ENCODE assay signal across 19 cellular contexts in the genomic region with DNA sequence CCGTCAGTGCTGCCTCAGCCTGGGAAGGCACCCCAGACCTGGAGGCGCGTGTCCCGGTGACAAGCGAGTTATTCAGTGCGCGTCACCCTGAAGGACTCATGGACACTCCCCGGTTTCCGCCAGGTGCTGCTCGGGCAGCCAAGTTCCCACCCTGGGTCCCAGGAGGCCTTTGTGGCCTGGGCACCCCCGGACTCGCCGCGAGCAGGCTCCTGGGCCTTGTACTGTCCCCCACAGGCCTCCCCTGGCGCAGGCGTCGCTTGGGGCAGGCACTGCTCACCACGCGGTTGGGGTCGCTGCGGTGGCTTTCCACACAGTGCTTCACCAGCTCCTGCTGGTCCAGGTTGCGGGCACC. TPM values are rescaled to one million over a fixed set of nuclear protein-coding genes. Genes with fewer than 3 reads are reported as not detected.
DNase-seq lines count a peak whose midpoint lies in the region; ATAC-seq and TF ChIP-seq lines count a peak whose summit lies in the region.
"Had no signal": no experiment of that assay in that cellular context is flagged by ENCODE, and none has a peak within 500 bp of the region (broad histone marks: within the 10 kb centered on the region; RNA-seq: fewer than 3 reads in every experiment).

No MANE protein-coding gene starts in this region.

- H4K20me1 ChIP-seq in OCI-LY7 (ENCODE audit: insufficient read depth, low read length) = no peaks in the 10 kb centered on the region

- H2AFZ ChIP-seq in OCI-LY7 (ENCODE audit: low read length) (no peak overlapping the region), mesenchymal stem cell (ENCODE audit: low read depth, low read length) (no peak overlapping the region)

- H4K91ac ChIP-seq in mesenchymal stem cell (ENCODE audit: low read length) = peak overlapping the region; percentile 34

- no peaks in the 10 kb centered on the region for H3K27me3 Mint-ChIP-seq in activated naive CD8-positive, alpha-beta T cell
- no peaks in the 10 kb centered on the region for H3K27me3 Mint-ChIP-seq in activated naive CD8-positive, alpha-beta T cell treated with anti-CD3 and anti-CD28 coated beads for 36 hours

- H3K9me2 ChIP-seq in OCI-LY7 (ENCODE audit: insufficient read depth, low read length) = no peaks in the 10 kb centered on the region

- H3K4me3 ChIP-seq in OCI-LY7 (ENCODE audit: low read depth, low read length, poor library complexity, severe bottlenecking) (no peak overlapping the region), mesenchymal stem cell (ENCODE audit: insufficient read depth in 1 of 2, low read depth in 1 of 2, low read length in 2 of 2) (no peak overlapping the region), aorta (ENCODE audit: low read length in 2 of 2) (no peak overlapping the region)
- H3K4me3 ChIP-seq: SJSA1 had no signal

- H3K9me3 Mint-ChIP-seq in activated naive CD8-positive, alpha-beta T cell (ENCODE audit: low read depth) = no peaks in the 10 kb centered on the region
- no peaks in the 10 kb centered on the region for H3K9me3 Mint-ChIP-seq in activated naive CD8-positive, alpha-beta T cell treated with anti-CD3 and anti-CD28 coated beads for 36 hours

- no peak overlapping the region for H3K14ac ChIP-seq in mesenchymal stem cell (ENCODE audit: low read length in 2 of 2)

- no peaks in the 10 kb centered on the region for H3K36me3 Mint-ChIP-seq in activated naive CD8-positive, alpha-beta T cell
- peaks cover 30% of the 10 kb centered on the region for H3K36me3 Mint-ChIP-seq in activated naive CD8-positive, alpha-beta T cell treated with anti-CD3 and anti-CD28 coated beads for 36 hours

- no peak overlapping the region for H2BK120ac ChIP-seq in mesenchymal stem cell (ENCODE audit: low read depth, low read length)

- H3K4me3 Mint-ChIP-seq in activated naive CD8-positive, alpha-beta T cell = no peak overlapping the region
- H3K4me3 Mint-ChIP-seq in activated naive CD8-positive, alpha-beta T cell treated with anti-CD3 and anti-CD28 coated beads for 36 hours = no peak overlapping the region

- H2AK5ac ChIP-seq in mesenchymal stem cell (ENCODE audit: low read length, severe bottlenecking) = no peak overlapping the region

- H3K4me1 Mint-ChIP-seq in activated naive CD8-positive, alpha-beta T cell (ENCODE audit: low read depth) = peaks cover 38% of the 10 kb centered on the region
- H3K4me1 Mint-ChIP-seq in activated naive CD8-positive, alpha-beta T cell treated with anti-CD3 and anti-CD28 coated beads for 36 hours = peaks cover 34% of the 10 kb centered on the region

- no peak overlapping the region for H2BK12ac ChIP-seq in mesenchymal stem cell (ENCODE audit: low read length in 2 of 2)

- H3K4me2 ChIP-seq in OCI-LY7 (ENCODE audit: low read length) = no peak overlapping the region
- no peak overlapping the region for H3K4me2 ChIP-seq in mesenchymal stem cell (ENCODE audit: low read length, poor library complexity, severe bottlenecking)
- H3K4me2 ChIP-seq: KMS-11 had no signal

- no TSS peak for BruUV-seq in OCI-LY7 (replicated peaks; lab: Mats Ljungman, UMichigan)

- H4K8ac ChIP-seq in mesenchymal stem cell (ENCODE audit: low read length) = no peak overlapping the region

- CTCF ChIA-PET in OCI-LY7 (lab: Charles Lee; ENCODE audit: unreplicated experiment) = no interaction called here

- no peak overlapping the region for H3K27ac ChIP-seq in OCI-LY7 (ENCODE audit: low read depth, low read length, poor library complexity, severe bottlenecking)
- no peak overlapping the region for H3K27ac ChIP-seq in mesenchymal stem cell (ENCODE audit: low read length, poor library complexity, severe bottlenecking)
- H3K27ac ChIP-seq in aorta (ENCODE audit: low read depth in 1 of 2, low read length in 2 of 2) = no peak overlapping the region
- H3K27ac ChIP-seq: KMS-11, SJSA1 had no signal

- peaks cover 0 to 5% of the 10 kb centered on the region in 2 experiments for H3K27me3 ChIP-seq in mesenchymal stem cell (ENCODE audit: control insufficient read depth in 1 of 2, insufficient read depth in 1 of 2, low read length in 2 of 2)
- no peaks in the 10 kb centered on the region for H3K27me3 ChIP-seq in aorta (ENCODE audit: control insufficient read depth in 1 of 2, insufficient read depth in 2 of 2, low read length in 1 of 2)
- H3K27me3 ChIP-seq: SJSA1 had no signal

- POLR2A ChIA-PET in OCI-LY7 (lab: Charles Lee) = no interaction called here

- H2BK15ac ChIP-seq in mesenchymal stem cell (ENCODE audit: low read depth, poor library complexity, severe bottlenecking) = no peak overlapping the region

- H3K4ac ChIP-seq in mesenchymal stem cell (ENCODE audit: low read depth in 1 of 2, low read length in 2 of 2) = no peak overlapping the region

- peaks cover 7% of the 10 kb centered on the region; the same call in 1 of the 2 replicates for H3K79me2 ChIP-seq in OCI-LY7 (ENCODE audit: insufficient read depth, low read depth, low read length)

- H3K18ac ChIP-seq in mesenchymal stem cell (ENCODE audit: low read depth in 1 of 2, low read length in 2 of 2) = no peak overlapping the region

- H3K79me1 ChIP-seq in mesenchymal stem cell (replicated peaks; ENCODE audit: low read length, poor library complexity, severe bottlenecking) = peaks cover 22% of the 10 kb centered on the region

- TF ChIP-seq CTCF in OCI-LY7 (conservative IDR thresholded peaks at IDR 0.05; ENCODE audit: low read length) = no peak

- H3K9ac ChIP-seq in mesenchymal stem cell (ENCODE audit: low read length) = no peak overlapping the region
- H3K9ac ChIP-seq: KMS-11 had no signal

- peaks cover 24% of the 10 kb centered on the region; the same call in 1 of the 2 replicates for H3K36me3 ChIP-seq in OCI-LY7 (ENCODE audit: insufficient read depth, low read length)
- H3K36me3 ChIP-seq in mesenchymal stem cell (ENCODE audit: control insufficient read depth in 1 of 2, insufficient read depth in 2 of 2, low read depth in 1 of 2, low read length in 2 of 2) = peaks cover 24 to 67% of the 10 kb centered on the region in 2 experiments
- H3K36me3 ChIP-seq in aorta (ENCODE audit: control insufficient read depth in 1 of 2, insufficient read depth in 2 of 2, low read length in 1 of 2) = no peaks in the 10 kb centered on the region

- H3K9me3 ChIP-seq in OCI-LY7 (ENCODE audit: low read length) (no peaks in the 10 kb centered on the region), mesenchymal stem cell (ENCODE audit: control insufficient read depth, low read length) (no peaks in the 10 kb centered on the region), aorta (ENCODE audit: control insufficient read depth, low read length) (no peaks in the 10 kb centered on the region)
- H3K9me3 ChIP-seq: SJSA1 had no signal

- DNase-seq in activated naive CD8-positive, alpha-beta T cell treated with anti-CD3 and anti-CD28 coated beads for 36 hours = no peak
- peak; percentile 20 for DNase-seq in OCI-LY7 (ENCODE audit: low spot score)
- no peak for DNase-seq in mesenchymal stem cell
- no peak for DNase-seq in central memory CD4-positive, alpha-beta T cell
- no peak for DNase-seq in AG08396 (ENCODE audit: low spot score)
- no peak for DNase-seq in aorta
- no peak for DNase-seq in T-helper 2 cell
- DNase-seq: C1 segment of cervical spinal cord, DND-41, NCI-H1048, NCI-H1436, NCI-H2029, NCI-H2171 had no signal

- H3K23ac ChIP-seq in mesenchymal stem cell (ENCODE audit: low read length in 2 of 2) = no peak overlapping the region

- peak overlapping the region; percentile 54 for H3K27ac Mint-ChIP-seq in activated naive CD8-positive, alpha-beta T cell
- H3K27ac Mint-ChIP-seq in activated naive CD8-positive, alpha-beta T cell treated with anti-CD3 and anti-CD28 coated beads for 36 hours = no peak overlapping the region

- intact Hi-C loops in OCI-LY7 (cut with micrococcal nuclease; ENCODE audit: unreplicated experiment) = loop anchor here (1.0 kb wide), 1 partner anchor 12 kb away; a partner anchor contains a TSS
- intact Hi-C loops in aorta (cut with DNase I) = no loop called here

- H2BK5ac ChIP-seq in mesenchymal stem cell (ENCODE audit: low read depth, low read length, poor library complexity, severe bottlenecking) = no peak overlapping the region

- H3K4me1 ChIP-seq in OCI-LY7 (ENCODE audit: insufficient read depth, low read length, poor library complexity, severe bottlenecking) (peaks cover 53% of the 10 kb centered on the region), mesenchymal stem cell (ENCODE audit: control insufficient read depth, insufficient read depth, low read depth, low read length) (peaks cover 19% of the 10 kb centered on the region), aorta (ENCODE audit: control insufficient read depth in 1 of 2, insufficient read depth in 2 of 2, low read length in 2 of 2) (no peaks in the 10 kb centered on the region)

- no peak for ATAC-seq in aorta (ENCODE audit: low FRiP score)
- ATAC-seq: Panc1 had no signal

- 97% methylated on average over 22 of the region's 22 CpGs for WGBS in mesenchymal stem cell
- 95% methylated on average over 22 of the region's 22 CpGs for WGBS in aorta, 2 donors

RNA-seq across cellular contexts. Expression of a gene that starts 7.5 kb away (rescaled TPM):
- total RNA-seq in activated naive CD8-positive, alpha-beta T cell treated with anti-CD3 and anti-CD28 coated beads for 36 hours = 10 to 100 TPM; 58.7 to 59.0 TPM
- 39.2 and 52.4 TPM in 2 replicates for total RNA-seq in OCI-LY7 (2014; rRNA removed; shearing (Covaris generic))
- total RNA-seq in OCI-LY7 (2022) (40.3 and 56.2 TPM in 2 replicates), aorta (10 to 100 TPM; 18.0 to 39.4 TPM)
- 12.6 TPM for polyA plus RNA-seq in mesenchymal stem cell (2013, experiment 1 of 2)
- polyA plus RNA-seq in mesenchymal stem cell (2013, experiment 2 of 2) = 10.8 TPM
- polyA plus RNA-seq in aorta = 10 to 100 TPM; 16.2 to 27.4 TPM

RNA-seq across cellular contexts. Expression of a gene that starts 7.6 kb away (rescaled TPM):
- total RNA-seq in activated naive CD8-positive, alpha-beta T cell treated with anti-CD3 and anti-CD28 coated beads for 36 hours = 10 to 100 TPM; 59.7 to 62.7 TPM
- total RNA-seq in OCI-LY7 (2014; rRNA removed; shearing (Covaris generic)) = 18.5 and 21.9 TPM in 2 replicates
- total RNA-seq in OCI-LY7 (2022) = 23.3 and 24.4 TPM in 2 replicates
- 34.1 TPM for polyA plus RNA-seq in mesenchymal stem cell (2013, experiment 1 of 2)
- polyA plus RNA-seq in mesenchymal stem cell (2013, experiment 2 of 2) = 31.6 TPM
- 10 to 100 TPM; 15.8 to 17.0 TPM for total RNA-seq in aorta
- 10 to 100 TPM in 1 of 2 donors, 1 to 10 TPM in 1; 4.0 to 18.4 TPM for polyA plus RNA-seq in aorta

RNA-seq across cellular contexts. Expression of a gene that starts 12.4 kb away (rescaled TPM):
- 1 to 10 TPM; 2.0 to 2.2 TPM for total RNA-seq in activated naive CD8-positive, alpha-beta T cell treated with anti-CD3 and anti-CD28 coated beads for 36 hours
- total RNA-seq in OCI-LY7 (2014; rRNA removed; shearing (Covaris generic)) = 2.4 and 3.1 TPM in 2 replicates
- total RNA-seq in OCI-LY7 (2022) (1.6 and 3.3 TPM in 2 replicates), aorta (under 1 TPM; 0.27 to 0.71 TPM)
- polyA plus RNA-seq in mesenchymal stem cell (2013, experiment 1 of 2) = 0.06 TPM
- 0.10 TPM for polyA plus RNA-seq in mesenchymal stem cell (2013, experiment 2 of 2)
- 1 to 10 TPM in 1 of 2 donors, not detected in 1; 1.6 TPM for polyA plus RNA-seq in aorta
- total RNA-seq: A172, M059J had no signal

RNA-seq across cellular contexts. Expression of a gene that starts 35.8 kb away (rescaled TPM):
- 10 to 100 TPM; 53.3 to 56.6 TPM for total RNA-seq in activated naive CD8-positive, alpha-beta T cell treated with anti-CD3 and anti-CD28 coated beads for 36 hours
- 65.6 and 74.4 TPM in 2 replicates for total RNA-seq in OCI-LY7 (2014; rRNA removed; shearing (Covaris generic))
- 136 and 158 TPM in 2 replicates for total RNA-seq in OCI-LY7 (2022)
- polyA plus RNA-seq in mesenchymal stem cell (2013, experiment 1 of 2) = 120 TPM
- 109 TPM for polyA plus RNA-seq in mesenchymal stem cell (2013, experiment 2 of 2)
- 10 to 100 TPM; 26.0 to 26.6 TPM for total RNA-seq in aorta
- polyA plus RNA-seq in aorta = 10 to 100 TPM; 19.8 to 57.6 TPM

RNA-seq across cellular contexts. Expression of a gene that starts 47.8 kb away (rescaled TPM):
- total RNA-seq in activated naive CD8-positive, alpha-beta T cell treated with anti-CD3 and anti-CD28 coated beads for 36 hours = 100 to 1,000 TPM; 197 to 204 TPM
- 601 and 647 TPM in 2 replicates for total RNA-seq in OCI-LY7 (2014; rRNA removed; shearing (Covaris generic))
- 315 and 359 TPM in 2 replicates for total RNA-seq in OCI-LY7 (2022)
- 319 TPM for polyA plus RNA-seq in mesenchymal stem cell (2013, experiment 1 of 2)
- polyA plus RNA-seq in mesenchymal stem cell (2013, experiment 2 of 2) = 325 TPM
- 100 to 1,000 TPM in 1 of 2 donors, 10 to 100 TPM in 1; 79.2 to 148 TPM for total RNA-seq in aorta
- 100 to 1,000 TPM in 1 of 2 donors, 10 to 100 TPM in 1; 99.0 to 107 TPM for polyA plus RNA-seq in aorta
- total RNA-seq: M059J, SJSA1 had no signal
